In genomic region chr11:26333906-26334305, GRCh38 we compare ENCODE assay signal across 33 cellular contexts. TPM values are rescaled to one million over a fixed set of nuclear protein-coding genes. Genes with fewer than 3 reads are reported as not detected.
DNase-seq lines count a peak whose midpoint lies in the region; ATAC-seq and TF ChIP-seq lines count a peak whose summit lies in the region.
"Had no signal": no experiment of that assay in that cellular context is flagged by ENCODE, and none has a peak within 500 bp of the region (broad histone marks: within the 10 kb centered on the region; RNA-seq: fewer than 3 reads in every experiment).

No MANE protein-coding gene starts in this region.

- H3K4me3 ChIP-seq in breast epithelium (no peak overlapping the region), fibroblast of the aortic adventitia (ENCODE audit: low read depth, low read length) (no peak overlapping the region), psoas muscle (no peak overlapping the region)
- H3K4me3 ChIP-seq: esophagus squamous epithelium, MG63, ovary, SJCRH30 had no signal

- DNase-seq in MCF 10A (ENCODE audit: unreplicated experiment) (peak; percentile 24), breast epithelium (ENCODE audit: low spot score in 2 of 2) (no peak), amniotic epithelial cell (ENCODE audit: low read depth) (peak; percentile 7), fibroblast of the aortic adventitia (ENCODE audit: low read depth) (peak; percentile 73), Right ventricle myocardium superior (no peak), GM03348 (ENCODE audit: low spot score) (no peak), psoas muscle (no peak)
- DNase-seq in activated CD4-positive, alpha-beta T cell treated with anti-CD3 and anti-CD28 coated beads, Interleukin-2, amount 10 ng/mL, durations not matched to agents 24 days and 14 days: no peak
- DNase-seq: activated CD4-positive, alpha-beta T cell treated with anti-CD3 and anti-CD28 coated beads for 4 hours; activated effector memory CD4-positive, alpha-beta T cell treated with anti-CD3 and anti-CD28 coated beads, Interleukin-2, amount 50 U/mL, for 16 hours; activated T-cell treated with anti-CD3 and anti-CD28 coated beads, Interleukin-2, amount 50 U/mL, for 24 hours; aorta; caudate nucleus; CD4-positive, alpha-beta memory T cell; esophagus squamous epithelium; H9; immature natural killer cell; KBM-7; mammary epithelial cell; MG63; NCI-H1417 treated with DMSO at 0.1 percent for 48 hours; NCI-H2029 treated with DMSO at 0.1 percent for 48 hours; NCI-H526; ovary; retina; SJCRH30; small intestine; stimulated activated naive CD4-positive, alpha-beta T cell; SW 1271; WERI-Rb-1 had no signal

- H3K9me3 ChIP-seq in breast epithelium (no peaks in the 10 kb centered on the region), psoas muscle (no peaks in the 10 kb centered on the region)
- H3K9me3 ChIP-seq: esophagus squamous epithelium, MG63, ovary, SJCRH30 had no signal

- H3K27ac ChIP-seq in breast epithelium: no peak overlapping the region
- no peak overlapping the region for H3K27ac ChIP-seq in psoas muscle
- H3K27ac ChIP-seq: esophagus squamous epithelium, ovary, SJCRH30, WERI-Rb-1 had no signal

- 52 to 59% (median 57%) methylated on average over 3 of the region's 3 CpGs for whole genome bisulfite sequencing in psoas muscle, 3 donors

- ATAC-seq in Right ventricle myocardium superior (ENCODE audit: poor library complexity) (no peak), psoas muscle (no peak)

- H3K27me3 ChIP-seq in breast epithelium (peaks cover 0 to 12% of the 10 kb centered on the region in 2 donors), psoas muscle (ENCODE audit: insufficient read depth in 3 of 3, low read length in 2 of 3) (peaks cover 0 to 15% (median 1%) of the 10 kb centered on the region in 3 donors)
- H3K27me3 ChIP-seq: MG63, ovary had no signal

- intact Hi-C loops in MCF 10A (cut with micrococcal nuclease): no loop called here
- intact Hi-C loops in breast epithelium (cut with DNase I; ENCODE audit: low total_unique reads): no loop called here
- intact Hi-C loops in activated CD4-positive, alpha-beta T cell treated with anti-CD3 and anti-CD28 coated beads, Interleukin-2, amount 10 ng/mL, durations not matched to agents 24 days and 14 days (cut with micrococcal nuclease): no loop called here
- intact Hi-C loops in Right ventricle myocardium superior (cut with DNase I): no loop called here
- intact Hi-C loops in psoas muscle (cut with DNase I): no loop called here

- no peaks in the 10 kb centered on the region for H3K4me1 Mint-ChIP-seq in MCF 10A (ENCODE audit: insufficient read depth, unreplicated experiment)
- no peaks in the 10 kb centered on the region for H3K4me1 Mint-ChIP-seq in activated CD4-positive, alpha-beta T cell treated with anti-CD3 and anti-CD28 coated beads, Interleukin-2, amount 10 ng/mL, durations not matched to agents 24 days and 14 days
- H3K4me1 Mint-ChIP-seq: immature natural killer cell had no signal

- no TSS peak for BruUV-seq in MCF 10A (replicated peaks; lab: Mats Ljungman, UMichigan)

- TF ChIP-seq POLR2A in breast epithelium (IDR thresholded peaks at IDR 0.05): no peak

- H3K36me3 ChIP-seq in breast epithelium: no peaks in the 10 kb centered on the region
- no peaks in the 10 kb centered on the region for H3K36me3 ChIP-seq in psoas muscle (ENCODE audit: insufficient read depth in 1 of 2, low read depth in 1 of 2)
- H3K36me3 ChIP-seq: esophagus squamous epithelium, MG63, ovary, SJCRH30, WERI-Rb-1 had no signal

- H3K9me3 Mint-ChIP-seq in MCF 10A (ENCODE audit: unreplicated experiment): no peaks in the 10 kb centered on the region
- no peaks in the 10 kb centered on the region for H3K9me3 Mint-ChIP-seq in activated CD4-positive, alpha-beta T cell treated with anti-CD3 and anti-CD28 coated beads, Interleukin-2, amount 10 ng/mL, durations not matched to agents 24 days and 14 days
- H3K9me3 Mint-ChIP-seq: H9, nephron had no signal

- no peak for TF ChIP-seq CTCF in MCF 10A (IDR thresholded peaks at IDR 0.05; ENCODE audit: unreplicated experiment)
- TF ChIP-seq CTCF in breast epithelium (IDR thresholded peaks at IDR 0.05): no peak
- TF ChIP-seq CTCF in fibroblast of the aortic adventitia (IDR thresholded peaks at IDR 0.05; ENCODE audit: insufficient read depth, low read length): no peak
- no peak for TF ChIP-seq CTCF in psoas muscle (IDR thresholded peaks at IDR 0.05)

- H3K27ac Mint-ChIP-seq in MCF 10A (ENCODE audit: low read depth, unreplicated experiment): no peak overlapping the region
- H3K27ac Mint-ChIP-seq in activated CD4-positive, alpha-beta T cell treated with anti-CD3 and anti-CD28 coated beads, Interleukin-2, amount 10 ng/mL, durations not matched to agents 24 days and 14 days: no peak overlapping the region
- H3K27ac Mint-ChIP-seq: activated naive CD8-positive, alpha-beta T cell; activated T-cell treated with anti-CD3 and anti-CD28 coated beads, Interleukin-2, amount 50 U/mL, for 24 hours; CD4-positive, alpha-beta memory T cell; H9; immature natural killer cell had no signal

- POLR2A ChIA-PET in MCF 10A (lab: Yijun Ruan, JAX): interaction anchor here (1.1 kb wide), 1 partner anchor 14 kb away, joined by 3 read pairs; no protein-coding TSS in a partner anchor

- no peaks in the 10 kb centered on the region for H3K36me3 Mint-ChIP-seq in MCF 10A (ENCODE audit: insufficient read depth, unreplicated experiment)
- no peaks in the 10 kb centered on the region for H3K36me3 Mint-ChIP-seq in activated CD4-positive, alpha-beta T cell treated with anti-CD3 and anti-CD28 coated beads, Interleukin-2, amount 10 ng/mL, durations not matched to agents 24 days and 14 days (ENCODE audit: low read depth)
- H3K36me3 Mint-ChIP-seq: activated naive CD8-positive, alpha-beta T cell; CD4-positive, alpha-beta memory T cell had no signal

- H3K4me1 ChIP-seq in breast epithelium: no peaks in the 10 kb centered on the region
- no peaks in the 10 kb centered on the region for H3K4me1 ChIP-seq in psoas muscle
- H3K4me1 ChIP-seq: SJCRH30 had no signal

- H3K4me3 Mint-ChIP-seq in MCF 10A (ENCODE audit: unreplicated experiment): no peak overlapping the region
- H3K4me3 Mint-ChIP-seq in activated CD4-positive, alpha-beta T cell treated with anti-CD3 and anti-CD28 coated beads, Interleukin-2, amount 10 ng/mL, durations not matched to agents 24 days and 14 days: no peak overlapping the region
- H3K4me3 Mint-ChIP-seq: activated naive CD8-positive, alpha-beta T cell; activated T-cell treated with anti-CD3 and anti-CD28 coated beads, Interleukin-2, amount 50 U/mL, for 24 hours; CD4-positive, alpha-beta memory T cell; H9; immature natural killer cell had no signal

- peaks cover 83% of the 10 kb centered on the region for H3K27me3 Mint-ChIP-seq in MCF 10A (ENCODE audit: insufficient read depth, unreplicated experiment)
- H3K27me3 Mint-ChIP-seq in activated CD4-positive, alpha-beta T cell treated with anti-CD3 and anti-CD28 coated beads, Interleukin-2, amount 10 ng/mL, durations not matched to agents 24 days and 14 days: peaks cover 13% of the 10 kb centered on the region
- H3K27me3 Mint-ChIP-seq: CD4-positive, alpha-beta memory T cell had no signal

- CTCF ChIA-PET in MCF 10A (lab: Yijun Ruan, JAX): interaction anchor here (0.6 to 1.2 kb wide), 2 partner anchors 316 to 379 kb away, joined by 3 to 4 read pairs; no protein-coding TSS in a partner anchor

RNA-seq across cellular contexts. Expression of gene ANO3, which starts 2.0 kb away (rescaled TPM):
- not detected in 2 replicates for total RNA-seq in MCF 10A (2022)
- 1 to 10 TPM in 1 of 3 donors, under 1 TPM in 2; 0.29 to 9.0 (median 0.66) TPM for total RNA-seq in breast epithelium
- 0.98 and 5.9 TPM in 2 replicates for total RNA-seq in fibroblast of the aortic adventitia (ENCODE audit: low replicate concordance)
- not detected in 2 replicates for total RNA-seq in activated CD4-positive, alpha-beta T cell treated with anti-CD3 and anti-CD28 coated beads, Interleukin-2, amount 10 ng/mL, durations not matched to agents 24 days and 14 days
- total RNA-seq in Right ventricle myocardium superior: 0.05 TPM
- not detected for total RNA-seq in psoas muscle
- polyA plus RNA-seq in psoas muscle: under 1 TPM in 1 of 3 donors, not detected in 2; 0.01 TPM
- total RNA-seq: CD4-positive, alpha-beta memory T cell; dermis microvascular lymphatic vessel endothelial cell; esophagus squamous epithelium; H9; mammary epithelial cell had no signal
- polyA plus RNA-seq: CD4-positive, alpha-beta memory T cell; immature natural killer cell; mammary epithelial cell had no signal

Comparison
In these comparisons a context has a peak if more than half of its experiments do, and no peak if none do; other contexts are left out.
1. DNase-seq: peak in MCF 10A (single experiment), amniotic epithelial cell (single experiment) and fibroblast of the aortic adventitia (single experiment); none in breast epithelium (0 of 2), activated CD4-positive, alpha-beta T cell treated with anti-CD3 and anti-CD28 coated beads, Interleukin-2, amount 10 ng/mL, durations not matched to agents 24 days and 14 days (single experiment), Right ventricle myocardium superior (single experiment), GM03348 (single experiment) and psoas muscle (0 of 2).